8 cellular contexts compared by ENCODE assay signal in genomic region chr6:44226368-44227137, GRCh38. TPM values are rescaled to one million over a fixed set of nuclear protein-coding genes. Genes with fewer than 3 reads are reported as not detected.
DNase-seq lines count a peak whose midpoint lies in the region; ATAC-seq and TF ChIP-seq lines count a peak whose summit lies in the region.
"Had no signal": no experiment of that assay in that cellular context is flagged by ENCODE, and none has a peak within 500 bp of the region (broad histone marks: within the 10 kb centered on the region; RNA-seq: fewer than 3 reads in every experiment).

No MANE protein-coding gene starts in this region.

- H4K20me1 ChIP-seq in OCI-LY3 (ENCODE audit: insufficient read depth, low read length): peaks cover 45% of the 10 kb centered on the region

- peak overlapping the region; percentile 36; the same call in 1 of the 2 replicates for H3K27ac ChIP-seq in OCI-LY3 (ENCODE audit: low read length)
- H3K27ac ChIP-seq in stomach smooth muscle (ENCODE audit: low read length): peak overlapping the region; percentile 97
- H3K27ac ChIP-seq: PC-9 had no signal

- H3K4me2 ChIP-seq in OCI-LY3 (ENCODE audit: low read length): peak overlapping the region; percentile 45
- H3K4me2 ChIP-seq: PC-9 had no signal

- peaks cover 57% of the 10 kb centered on the region for H3K79me2 ChIP-seq in OCI-LY3 (ENCODE audit: low read length)

- peak; percentile 23 for ATAC-seq in Right ventricle myocardium inferior

- H3K27me3 ChIP-seq in OCI-LY3 (ENCODE audit: low read depth, low read length) (no peaks in the 10 kb centered on the region), stomach smooth muscle (ENCODE audit: control insufficient read depth in 1 of 2, insufficient read depth in 2 of 2, low read length in 2 of 2) (no peaks in the 10 kb centered on the region)

- H3K4me3 ChIP-seq in OCI-LY3 (ENCODE audit: low read length) (peak overlapping the region; percentile 83; the same call in 1 of the 2 replicates), stomach smooth muscle (ENCODE audit: low read length in 2 of 2) (peak overlapping the region; percentile 58 to 83)
- H3K4me3 ChIP-seq: PC-9 had no signal

- H3K36me3 ChIP-seq in OCI-LY3 (replicated peaks; ENCODE audit: low read depth, low read length) (peaks cover 44% of the 10 kb centered on the region), stomach smooth muscle (ENCODE audit: control insufficient read depth in 2 of 2, insufficient read depth in 2 of 2, low read length in 2 of 2) (peaks cover 10 to 20% of the 10 kb centered on the region in 2 donors)

- H3K4me1 ChIP-seq in OCI-LY3 (ENCODE audit: low read length): peaks cover 36% of the 10 kb centered on the region
- H3K4me1 ChIP-seq in stomach smooth muscle (ENCODE audit: control insufficient read depth, insufficient read depth, low read length): peaks cover 88% of the 10 kb centered on the region

- H3K9ac ChIP-seq in OCI-LY3 (ENCODE audit: low read length) (peak overlapping the region; percentile 2; the same call in 1 of the 2 replicates), stomach smooth muscle (ENCODE audit: low read length in 2 of 2) (peak overlapping the region; percentile 55 to 62)

- TF ChIP-seq CTCF in OCI-LY3 (IDR thresholded peaks at IDR 0.05; ENCODE audit: low read depth, low read length): no peak

- no peaks in the 10 kb centered on the region for H3K9me3 ChIP-seq in OCI-LY3 (ENCODE audit: insufficient read depth, low read length)
- no peaks in the 10 kb centered on the region for H3K9me3 ChIP-seq in stomach smooth muscle (ENCODE audit: control insufficient read depth in 2 of 2, low read length in 2 of 2)

- intact Hi-C loops in Right ventricle myocardium inferior (cut with DNase I): loop anchor here (10.0 kb wide), 1 partner anchor 452 kb away; the partner anchor contains the start of gene VEGFA

- H2AFZ ChIP-seq in OCI-LY3 (ENCODE audit: low read depth, low read length): no peak overlapping the region
- H2AFZ ChIP-seq: PC-9 had no signal

- peak; percentile 74 for DNase-seq in Right ventricle myocardium inferior (ENCODE audit: missing footprints)
- no peak for DNase-seq in 8988T
- no peak for DNase-seq in foreskin melanocyte
- no peak for DNase-seq in UCSD-AML1 (lab: John Stamatoyannopoulos, UW; ENCODE audit: unreplicated experiment)
- DNase-seq: activated effector memory CD4-positive, alpha-beta T cell treated with anti-CD3 and anti-CD28 coated beads, Interleukin-2, amount 50 U/mL, for 16 hours had no signal

RNA-seq across cellular contexts. Expression of gene SLC29A1, which starts 3.2 kb away (rescaled TPM):
- 170 TPM for total RNA-seq in Right ventricle myocardium inferior

RNA-seq across cellular contexts. Expression of gene MYMX, which starts 9.8 kb away (rescaled TPM):
- not detected for total RNA-seq in Right ventricle myocardium inferior
- total RNA-seq: PC-9 had no signal

RNA-seq across cellular contexts. Expression of gene HSP90AB1, which starts 20.3 kb away (rescaled TPM):
- total RNA-seq in Right ventricle myocardium inferior: 867 TPM

RNA-seq across cellular contexts. Expression of gene SLC35B2, which starts 30.8 kb away (rescaled TPM):
- total RNA-seq in Right ventricle myocardium inferior: 21.3 TPM

RNA-seq across cellular contexts. Expression of gene NFKBIE, which starts 38.8 kb away (rescaled TPM):
- 2.4 TPM for total RNA-seq in Right ventricle myocardium inferior
